ENCODE assay signal across 1 cellular context in genomic region chr10:14396441-14397048, GRCh38.
TF ChIP-seq lines count a peak whose summit lies in the region.

No MANE protein-coding gene starts in this region.

TF ChIP-seq in GM23338, 12 proteins besides CTCF, POLR2A, EP300 and RAD21 (continued from another document):
- TF ChIP-seq ZNF462 (CRISPR knock-in tag; IDR thresholded peaks at IDR 0.05), result no peak
- no peak for TF ChIP-seq JUNB (IDR thresholded peaks at IDR 0.05; ENCODE audit: unreplicated experiment)
- no peak for TF ChIP-seq STAT1 (IDR thresholded peaks at IDR 0.05; ENCODE audit: unreplicated experiment)
- no peak for TF ChIP-seq NANOG (IDR thresholded peaks at IDR 0.05; ENCODE audit: borderline replicate concordance)
- no peak for TF ChIP-seq ZNF331 (CRISPR knock-in tag; IDR thresholded peaks at IDR 0.05; ENCODE audit: low read depth)
- no peak for TF ChIP-seq EZH2phosphoT487 (IDR thresholded peaks at IDR 0.05; ENCODE audit: unreplicated experiment)
- no peak for TF ChIP-seq EZH2 (IDR thresholded peaks at IDR 0.05; ENCODE audit: low read depth, unreplicated experiment)
- no peak for TF ChIP-seq ZNF114 (CRISPR knock-in tag; IDR thresholded peaks at IDR 0.05)
TF ChIP-seq in GM23338: peak in this region for 0.
